In the genomic region with DNA sequence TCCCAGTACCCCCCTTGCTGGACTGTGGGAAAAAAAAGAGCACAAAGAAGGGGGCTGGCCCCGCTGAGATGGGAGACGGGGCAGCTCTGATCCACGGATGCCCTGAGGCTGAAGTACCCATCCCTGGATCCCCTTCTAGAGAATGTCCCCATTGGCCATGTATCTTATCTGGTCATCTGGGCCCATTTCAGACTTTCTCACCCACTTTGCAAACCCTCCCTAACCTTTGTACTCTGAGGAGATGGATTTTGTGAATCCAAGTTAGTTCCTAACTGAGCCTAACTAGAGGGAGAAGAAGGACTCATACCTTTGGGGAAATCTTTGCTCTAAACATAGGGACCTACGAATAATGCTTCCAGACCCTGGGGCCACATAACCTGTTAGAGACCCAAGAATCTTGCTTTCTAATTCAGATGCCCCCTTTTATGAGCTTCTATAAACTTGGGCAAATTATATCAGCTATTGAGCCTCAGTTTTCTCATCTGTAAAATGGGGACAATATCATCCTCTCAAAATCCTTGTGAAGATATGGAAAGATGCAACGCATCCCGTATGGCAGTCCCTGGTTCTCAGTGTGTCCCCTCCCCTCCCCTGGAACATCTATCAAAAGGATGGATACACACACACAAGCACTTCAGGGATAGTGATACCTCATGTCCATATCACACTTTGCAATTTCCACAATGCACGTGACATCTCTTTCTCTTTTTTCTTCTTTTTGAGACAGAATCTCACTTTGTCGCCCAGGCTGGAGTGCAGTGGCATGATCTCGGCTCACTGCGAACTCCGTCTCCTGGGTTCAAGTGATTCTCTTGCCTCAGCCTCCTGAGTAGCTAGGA, we compare ENCODE assay signal across 15 cellular contexts. TPM values are rescaled to one million over a fixed set of nuclear protein-coding genes. Genes with fewer than 3 reads are reported as not detected.
DNase-seq lines count a peak whose midpoint lies in the region; ATAC-seq and TF ChIP-seq lines count a peak whose summit lies in the region.
"Had no signal": no experiment of that assay in that cellular context is flagged by ENCODE, and none has a peak within 500 bp of the region (broad histone marks: within the 10 kb centered on the region; RNA-seq: fewer than 3 reads in every experiment).

No MANE protein-coding gene starts in this region.

- H3K27ac Mint-ChIP-seq in neural crest cell (ENCODE audit: unreplicated experiment) = peak overlapping the region; percentile 78
- H3K27ac Mint-ChIP-seq in T-helper 2 cell treated with Interferon-gamma antibody and Interleukin-4, amounts not matched to agents 5 μg/mL and 100 μg/mL, for 36 hours = no peak overlapping the region

- peaks cover 58% of the 10 kb centered on the region for H3K4me1 ChIP-seq in HUES48 (ENCODE audit: control insufficient read depth, insufficient read depth, low read length)
- H3K4me1 ChIP-seq in ectodermal cell (ENCODE audit: control insufficient read depth, insufficient read depth, low read length) = peaks cover 71% of the 10 kb centered on the region

- H3K36me3 Mint-ChIP-seq in neural crest cell (ENCODE audit: low read depth) = no peaks in the 10 kb centered on the region
- H3K36me3 Mint-ChIP-seq in T-helper 2 cell treated with Interferon-gamma antibody and Interleukin-4, amounts not matched to agents 5 μg/mL and 100 μg/mL, for 36 hours (ENCODE audit: low read depth) = no peaks in the 10 kb centered on the region

- no peak for TF ChIP-seq CTCF in neural crest cell (conservative IDR thresholded peaks at IDR 0.05)

- H3K27me3 Mint-ChIP-seq in neural crest cell (ENCODE audit: low read depth) = no peaks in the 10 kb centered on the region
- H3K27me3 Mint-ChIP-seq in T-helper 2 cell treated with Interferon-gamma antibody and Interleukin-4, amounts not matched to agents 5 μg/mL and 100 μg/mL, for 36 hours (ENCODE audit: low read depth) = peaks cover 6% of the 10 kb centered on the region

- ATAC-seq in GM21717 (IDR thresholded peaks at IDR 0.05; ENCODE audit: unreplicated experiment) = no peak

- H3K9me3 ChIP-seq in HUES48 (ENCODE audit: control insufficient read depth, insufficient read depth, low read length) (no peaks in the 10 kb centered on the region), ectodermal cell (ENCODE audit: control insufficient read depth, low read length) (no peaks in the 10 kb centered on the region)

- peaks cover 88% of the 10 kb centered on the region for H3K4me1 Mint-ChIP-seq in neural crest cell
- H3K4me1 Mint-ChIP-seq in T-helper 2 cell treated with Interferon-gamma antibody and Interleukin-4, amounts not matched to agents 5 μg/mL and 100 μg/mL, for 36 hours (ENCODE audit: low read depth) = peaks cover 6% of the 10 kb centered on the region

- H3K36me3 ChIP-seq in HUES48 (ENCODE audit: control insufficient read depth, insufficient read depth, low read length) (no peaks in the 10 kb centered on the region), ectodermal cell (ENCODE audit: control insufficient read depth, insufficient read depth, low read length) (no peaks in the 10 kb centered on the region)
- H3K36me3 ChIP-seq: BLaER1 had no signal

- H3K9ac ChIP-seq in HUES48 (ENCODE audit: low read depth, low read length) = no peak overlapping the region
- H3K9ac ChIP-seq: BLaER1 had no signal

- peak overlapping the region; percentile 95 for H3K27ac ChIP-seq in HUES48 (ENCODE audit: low read depth, low read length)
- H3K27ac ChIP-seq in ectodermal cell (ENCODE audit: insufficient read depth, low read depth, low read length, poor library complexity, severe bottlenecking) = peak overlapping the region; percentile 65

- peaks cover 5% of the 10 kb centered on the region for H3K9me3 Mint-ChIP-seq in neural crest cell
- H3K9me3 Mint-ChIP-seq in T-helper 2 cell treated with Interferon-gamma antibody and Interleukin-4, amounts not matched to agents 5 μg/mL and 100 μg/mL, for 36 hours = no peaks in the 10 kb centered on the region

- H3K27me3 ChIP-seq in HUES48 (ENCODE audit: control insufficient read depth, insufficient read depth, low read length) = peaks cover 82% of the 10 kb centered on the region
- peaks cover 16% of the 10 kb centered on the region for H3K27me3 ChIP-seq in ectodermal cell (ENCODE audit: control insufficient read depth, insufficient read depth, low read length, poor library complexity, severe bottlenecking)
- H3K27me3 ChIP-seq: BLaER1 had no signal

- H3K4me3 ChIP-seq in HUES48 (ENCODE audit: low read depth, low read length) (peak overlapping the region; percentile 19; the same call in 1 of the 2 replicates), ectodermal cell (ENCODE audit: insufficient read depth, low read depth, low read length) (no peak overlapping the region)
- H3K4me3 ChIP-seq: BLaER1 had no signal

- 44 to 49% methylated on average over 11 of the region's 11 CpGs for WGBS in ectodermal cell, 2 experiments

- DNase-seq in neural crest cell (ENCODE audit: low read depth, low spot score) (no peak), SKM-1 (lab: John Stamatoyannopoulos, UW; ENCODE audit: unreplicated experiment) (no peak), Kasumi-1 (lab: John Stamatoyannopoulos, UW) (no peak)
- no peak for DNase-seq in T-helper 2 cell treated with Interferon-gamma antibody and Interleukin-4, amounts not matched to agents 5 μg/mL and 100 μg/mL, for 36 hours (ENCODE audit: low spot score)
- DNase-seq: DMS 273 treated with DMSO at 0.1 percent for 48 hours, HCEC 1CT, NCI-H187 treated with DMSO at 0.1 percent for 48 hours, NCI-H2171, NCI-H510A, NCI-H82, SHP77 treated with DMSO at 0.1 percent for 48 hours had no signal

- peak overlapping the region; percentile 66 for H3K4me3 Mint-ChIP-seq in neural crest cell
- no peak overlapping the region for H3K4me3 Mint-ChIP-seq in T-helper 2 cell treated with Interferon-gamma antibody and Interleukin-4, amounts not matched to agents 5 μg/mL and 100 μg/mL, for 36 hours

RNA-seq across cellular contexts. Expression of a gene that starts 16.8 kb away (rescaled TPM):
- 101 TPM for polyA plus RNA-seq in ectodermal cell (2013, experiment 1 of 4)
- polyA plus RNA-seq in ectodermal cell (2013, experiment 2 of 4) = 101 TPM
- 90.1 TPM for polyA plus RNA-seq in ectodermal cell (2013, experiment 3 of 4)
- polyA plus RNA-seq in ectodermal cell (2013, experiment 4 of 4) = 92.5 TPM
- 93.5 and 96.2 TPM in 2 replicates for total RNA-seq in neural crest cell

RNA-seq across cellular contexts. Expression of a gene that starts 37.3 kb away (rescaled TPM):
- 37.0 TPM for polyA plus RNA-seq in ectodermal cell (2013, experiment 1 of 4)
- 54.3 TPM for polyA plus RNA-seq in ectodermal cell (2013, experiment 2 of 4)
- polyA plus RNA-seq in ectodermal cell (2013, experiment 3 of 4) = 31.5 TPM
- 35.4 TPM for polyA plus RNA-seq in ectodermal cell (2013, experiment 4 of 4)
- 47.0 and 52.9 TPM in 2 replicates for total RNA-seq in neural crest cell
